In genomic region chr13:110254151-110254679, GRCh38 we compare ENCODE assay signal across 16 cellular contexts. TPM values are rescaled to one million over a fixed set of nuclear protein-coding genes. Genes with fewer than 3 reads are reported as not detected.
DNase-seq lines count a peak whose midpoint lies in the region; ATAC-seq and TF ChIP-seq lines count a peak whose summit lies in the region.
"Had no signal": no experiment of that assay in that cellular context is flagged by ENCODE, and none has a peak within 500 bp of the region (broad histone marks: within the 10 kb centered on the region; RNA-seq: fewer than 3 reads in every experiment).

No MANE protein-coding gene starts in this region.

- TF ChIP-seq POLR2A in testis (IDR thresholded peaks at IDR 0.05), result no peak

- H3K4me3 ChIP-seq in esophagus (ENCODE audit: low read depth in 1 of 2, low read length in 2 of 2) (no peak overlapping the region), mucosa of rectum (ENCODE audit: low read length in 2 of 2) (no peak overlapping the region), testis (no peak overlapping the region), mucosa of descending colon (no peak overlapping the region)
- H3K4me3 ChIP-seq: dorsolateral prefrontal cortex had no signal

- ATAC-seq in mucosa of descending colon, result no peak
- ATAC-seq in HG03342 (IDR thresholded peaks at IDR 0.05; ENCODE audit: unreplicated experiment), result no peak
- ATAC-seq: foreskin keratinocyte, HCT116 had no signal

- TF ChIP-seq CTCF in testis (IDR thresholded peaks at IDR 0.05) (no peak), mucosa of descending colon (IDR thresholded peaks at IDR 0.05) (no peak)

- H3K4me1 ChIP-seq in esophagus (ENCODE audit: control insufficient read depth in 2 of 2, insufficient read depth in 2 of 2, low read length in 1 of 2) (peaks cover 0 to 5% of the 10 kb centered on the region in 2 donors), mucosa of rectum (ENCODE audit: control insufficient read depth in 2 of 2, insufficient read depth in 2 of 2, low read length in 2 of 2) (peaks cover 0 to 3% of the 10 kb centered on the region in 2 donors), testis (peaks cover 6% of the 10 kb centered on the region), mucosa of descending colon (ENCODE audit: low read depth) (no peaks in the 10 kb centered on the region)

- intact Hi-C loops in testis (cut with DNase I; ENCODE audit: low total_unique reads), result no loop called here
- intact Hi-C loops in mucosa of descending colon (cut with DNase I, micrococcal nuclease), result no loop called here

- H3K9me3 ChIP-seq in esophagus (ENCODE audit: control insufficient read depth in 2 of 2, insufficient read depth in 1 of 2, low read depth in 1 of 2, low read length in 1 of 2) (no peaks in the 10 kb centered on the region), mucosa of rectum (ENCODE audit: control insufficient read depth in 2 of 2, low read length in 2 of 2) (no peaks in the 10 kb centered on the region), testis (no peaks in the 10 kb centered on the region), mucosa of descending colon (no peaks in the 10 kb centered on the region)

- no peak overlapping the region for H3K9ac ChIP-seq in mucosa of rectum (ENCODE audit: low read depth in 1 of 2, low read length in 2 of 2)

- 69 to 73% methylated on average over 7 of the region's 7 CpGs for WGBS in esophagus, 2 donors
- 72 to 75% methylated on average over 7 of the region's 7 CpGs for WGBS in testis, 2 donors

- DNase-seq in LHCN-M2 (ENCODE audit: low read depth) (peak; percentile 49), testis (peak; percentile 12), mucosa of descending colon (no peak), NCI-H146 treated with DMSO at 0.1 percent for 48 hours (lab: John Stamatoyannopoulos, UW; ENCODE audit: unreplicated experiment) (no peak)
- no peak for DNase-seq in activated CD4-positive, alpha-beta T cell treated with anti-CD3 and anti-CD28 coated beads for 48 hours
- DNase-seq: activated naive CD8-positive, alpha-beta T cell treated with anti-CD3 and anti-CD28 coated beads, Interleukin-2, amount 10 ng/mL, durations not matched to agents 7 days and 5 days; dorsolateral prefrontal cortex; foreskin keratinocyte; GF-D8; kidney glomerular epithelial cell; NCI-H2107 had no signal

- H3K27ac ChIP-seq in esophagus (ENCODE audit: low read depth in 2 of 2, low read length in 1 of 2), result peak overlapping the region; percentile 34 to 70
- peak overlapping the region; percentile 55 to 61 for H3K27ac ChIP-seq in mucosa of rectum (ENCODE audit: low read depth in 2 of 2, low read length in 2 of 2)
- no peak overlapping the region for H3K27ac ChIP-seq in testis
- H3K27ac ChIP-seq: foreskin keratinocyte had no signal

- H3K36me3 ChIP-seq in esophagus (ENCODE audit: control insufficient read depth in 2 of 2, insufficient read depth in 2 of 2, low read length in 1 of 2) (no peaks in the 10 kb centered on the region), mucosa of rectum (ENCODE audit: control insufficient read depth in 2 of 2, insufficient read depth in 2 of 2, low read length in 2 of 2) (no peaks in the 10 kb centered on the region), testis (ENCODE audit: low read depth, missing control alignments) (no peaks in the 10 kb centered on the region), mucosa of descending colon (ENCODE audit: low read depth) (no peaks in the 10 kb centered on the region)

- H3K27me3 ChIP-seq in esophagus (ENCODE audit: control insufficient read depth in 1 of 2, insufficient read depth in 2 of 2, low read length in 2 of 2), result no peaks in the 10 kb centered on the region
- H3K27me3 ChIP-seq in mucosa of rectum (ENCODE audit: control insufficient read depth in 2 of 2, insufficient read depth in 2 of 2, low read length in 2 of 2), result no peaks in the 10 kb centered on the region
- no peaks in the 10 kb centered on the region for H3K27me3 ChIP-seq in testis
- H3K27me3 ChIP-seq: dorsolateral prefrontal cortex, foreskin keratinocyte had no signal

RNA-seq across cellular contexts. Expression of gene COL4A1, which starts 52.7 kb away (rescaled TPM):
- total RNA-seq in LHCN-M2 (2014; rRNA removed) (63.0 and 68.5 TPM in 2 replicates), testis (10 to 100 TPM; 35.5 to 39.0 TPM), mucosa of descending colon (100 to 1,000 TPM in 1 of 3 donors, 10 to 100 TPM in 2; 19.0 to 308 (median 61.9) TPM)
- 39.7 TPM for polyA plus RNA-seq in LHCN-M2 (2012)
- polyA plus RNA-seq in esophagus (10 to 100 TPM; 10.4 to 23.7 TPM), testis (ENCODE audit: insufficient read depth, low read depth, low replicate concordance) (43.0 TPM)
- total RNA-seq: activated naive CD8-positive, alpha-beta T cell treated with anti-CD3 and anti-CD28 coated beads, Interleukin-2, amount 10 ng/mL, durations not matched to agents 7 days and 5 days had no signal

RNA-seq across cellular contexts. Expression of gene COL4A2, which starts 52.9 kb away (rescaled TPM):
- 67.4 and 77.5 TPM in 2 replicates for total RNA-seq in LHCN-M2 (2014; rRNA removed)
- 63.5 TPM for polyA plus RNA-seq in LHCN-M2 (2012)
- polyA plus RNA-seq in esophagus, result 10 to 100 TPM; 25.3 to 39.2 TPM
- total RNA-seq in testis, result 10 to 100 TPM; 81.0 to 89.9 TPM
- 69.1 TPM for polyA plus RNA-seq in testis (ENCODE audit: insufficient read depth, low read depth, low replicate concordance)
- 100 to 1,000 TPM in 1 of 3 donors, 10 to 100 TPM in 2; 33.5 to 389 (median 74.2) TPM for total RNA-seq in mucosa of descending colon
- total RNA-seq: activated naive CD8-positive, alpha-beta T cell treated with anti-CD3 and anti-CD28 coated beads, Interleukin-2, amount 10 ng/mL, durations not matched to agents 7 days and 5 days had no signal
- polyA plus RNA-seq: CD14-positive monocyte had no signal

Comparison
In these comparisons a context has a peak if more than half of its experiments do, and no peak if none do; other contexts are left out.
1. DNase-seq: peak in LHCN-M2 (single experiment) and testis (single experiment); none in mucosa of descending colon (0 of 3), activated CD4-positive, alpha-beta T cell treated with anti-CD3 and anti-CD28 coated beads for 48 hours (single experiment) and NCI-H146 treated with DMSO at 0.1 percent for 48 hours (single experiment).
2. H3K27ac ChIP-seq: peak in esophagus (2 of 2) and mucosa of rectum (2 of 2); none in testis (0 of 2).